21 cellular contexts compared by ENCODE assay signal in the genomic region with DNA sequence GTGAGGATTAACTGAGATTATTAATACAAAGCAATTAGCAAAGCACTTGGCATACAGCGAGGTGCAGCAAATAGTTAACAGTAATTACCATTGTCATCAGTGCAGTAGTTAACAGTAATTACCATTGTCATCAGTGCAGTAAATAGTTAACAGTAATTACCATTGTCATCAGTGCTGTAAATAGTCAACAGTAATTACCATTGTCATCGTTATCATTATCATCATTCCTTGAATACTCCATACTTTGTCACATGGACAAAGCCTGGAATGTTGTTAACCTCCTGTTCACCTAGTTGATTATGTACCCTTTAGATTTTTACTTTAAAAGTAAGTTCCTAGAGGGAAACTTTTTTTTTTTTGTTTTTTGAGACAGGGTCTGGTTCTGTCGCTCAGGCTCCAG. TPM values are rescaled to one million over a fixed set of nuclear protein-coding genes. Genes with fewer than 3 reads are reported as not detected.
"Had no signal": no experiment of that assay in that cellular context is flagged by ENCODE, and none has a peak within 500 bp of the region (broad histone marks: within the 10 kb centered on the region; RNA-seq: fewer than 3 reads in every experiment).

No MANE protein-coding gene starts in this region.

- H3K9me3 ChIP-seq: adrenal gland, gastrocnemius medialis, thyroid gland had no signal

- H3K4me3 ChIP-seq: adrenal gland, gastrocnemius medialis, thyroid gland had no signal

- H3K36me3 Mint-ChIP-seq: activated naive CD8-positive, alpha-beta T cell had no signal

- H3K27me3 ChIP-seq: adrenal gland, gastrocnemius medialis, thyroid gland had no signal

- H3K9me3 Mint-ChIP-seq: activated T-cell treated with anti-CD3 and anti-CD28 coated beads, Interleukin-2, amount 50 U/mL, for 4 hours; activated T-helper 2 cell treated with anti-CD3 and anti-CD28 coated beads, Interferon-gamma antibody, Interleukin-2, Interleukin-4, amounts not matched to agents 10 μg/mL and 5 μg/mL and 100 μg/mL, durations not matched to agents 14 hours and 24 hours and 36 hours had no signal

- ATAC-seq: activated T-cell treated with anti-CD3 and anti-CD28 coated beads, Interleukin-2, amount 50 U/mL, for 4 hours; gastrocnemius medialis; stimulated activated naive CD8-positive, alpha-beta T cell treated with anti-CD3 and anti-CD28 coated beads, Interleukin-15, Interleukin-2, amounts not matched to agents 100 U/mL and 50 U/mL, for 24 hours had no signal

- H3K4me3 Mint-ChIP-seq: activated naive CD8-positive, alpha-beta T cell; activated T-cell treated with anti-CD3 and anti-CD28 coated beads, Interleukin-2, amount 50 U/mL, for 4 hours had no signal

- H3K36me3 ChIP-seq: adrenal gland, gastrocnemius medialis, thyroid gland had no signal

- DNase-seq: activated CD4-positive, alpha-beta T cell treated with anti-CD3 and anti-CD28 coated beads for 1 hour; activated CD8-positive, alpha-beta memory T cell treated with anti-CD3 and anti-CD28 coated beads, Interleukin-2, amount 50 U/mL, for 48 hours; activated naive CD4-positive, alpha-beta T cell; activated T-cell treated with anti-CD3 and anti-CD28 coated beads, Interleukin-2, amount 50 U/mL, for 4 hours; adrenal gland; cortex of kidney; gastrocnemius medialis; head of caudate nucleus; hypothalamus; nucleus accumbens; retina; stimulated activated CD4-positive, alpha-beta T cell treated with anti-CD3 and anti-CD28 coated beads, Interleukin-12 subunit alpha, Interleukin-12 subunit beta, amount 100 ng/mL, for 4 hours; stimulated activated CD4-positive, alpha-beta T cell treated with anti-CD3 and anti-CD28 coated beads, Interleukin-4, amount 100 ng/mL, for 4 hours; stimulated activated naive CD8-positive, alpha-beta T cell treated with anti-CD3 and anti-CD28 coated beads, Interleukin-15, Interleukin-2, amounts not matched to agents 100 U/mL and 50 U/mL, for 24 hours; T-helper 9 cell; thyroid gland had no signal

- H3K27ac Mint-ChIP-seq: activated naive CD8-positive, alpha-beta T cell; activated T-helper 2 cell treated with anti-CD3 and anti-CD28 coated beads, Interferon-gamma antibody, Interleukin-2, Interleukin-4, amounts not matched to agents 10 μg/mL and 5 μg/mL and 100 μg/mL, durations not matched to agents 14 hours and 24 hours and 36 hours had no signal

- H3K4me1 ChIP-seq: thyroid gland had no signal

RNA-seq across cellular contexts. Expression of gene LYVE1, which starts 19.5 kb away (rescaled TPM):
- total RNA-seq: activated CD8-positive, alpha-beta memory T cell treated with anti-CD3 and anti-CD28 coated beads for 36 hours; activated T-helper 2 cell treated with anti-CD3 and anti-CD28 coated beads, Interferon-gamma antibody, Interleukin-2, Interleukin-4, amounts not matched to agents 10 μg/mL and 5 μg/mL and 100 μg/mL, durations not matched to agents 14 hours and 24 hours and 36 hours; bronchial epithelial cell; T-helper 1 cell treated with Interleukin-12 subunit alpha and Interleukin-12 subunit beta and Interleukin-4 antibody, amounts not matched to agents 30 ng/mL and 1 ng/mL, for 36 hours had no signal
